In the genomic region with DNA sequence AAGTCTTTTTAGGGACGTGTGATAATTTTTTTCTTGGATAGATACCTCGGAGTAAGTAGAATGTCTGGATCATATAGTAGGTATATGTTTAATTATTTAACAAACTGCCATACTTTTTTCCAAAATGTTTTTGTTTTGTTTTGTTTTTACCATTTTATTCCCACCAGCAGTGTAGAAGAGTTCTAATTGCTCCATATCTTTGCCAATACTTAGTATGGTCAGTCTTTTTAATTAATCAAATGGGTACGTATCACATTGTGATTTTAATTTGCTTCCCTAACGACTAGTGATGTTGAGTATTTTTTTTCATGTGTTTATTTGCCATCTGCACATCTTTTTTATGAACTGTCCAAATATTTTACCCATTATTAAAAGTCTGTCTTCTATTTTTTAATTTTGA, we compare ENCODE assay signal across 6 cellular contexts.
"Had no signal": no experiment of that assay in that cellular context is flagged by ENCODE, and none has a peak within 500 bp of the region (broad histone marks: within the 10 kb centered on the region; RNA-seq: fewer than 3 reads in every experiment).

No MANE protein-coding gene starts in this region.

- H3K4me3 ChIP-seq: K562 had no signal

- H3K27ac ChIP-seq: HL-60, KMS-11 had no signal

- DNase-seq: IMR-90, KBM-7, KG1 had no signal
